Comparison of ENCODE assay signal across 8 cellular contexts in the genomic region with DNA sequence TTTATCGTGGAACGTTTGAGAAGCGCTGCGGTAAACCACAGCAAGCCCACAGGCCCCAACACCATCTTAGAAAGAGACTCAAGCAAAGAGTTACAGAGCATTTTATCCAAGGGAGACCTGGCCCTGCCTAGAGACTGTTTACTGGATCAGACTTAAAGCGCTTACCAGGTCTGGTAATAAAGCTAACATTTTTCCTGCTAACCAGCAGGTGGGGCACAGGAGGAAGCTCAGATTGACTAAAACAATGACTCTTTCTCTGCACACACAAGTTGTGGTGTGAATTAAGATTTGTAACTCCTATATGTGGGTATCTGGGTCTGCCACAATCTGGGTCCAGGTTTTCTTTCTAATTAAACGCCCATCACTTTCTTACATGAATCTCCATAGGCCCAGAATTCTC.
DNase-seq lines count a peak whose midpoint lies in the region; ATAC-seq and TF ChIP-seq lines count a peak whose summit lies in the region.

No MANE protein-coding gene starts in this region.

- H3K9ac ChIP-seq in parathyroid adenoma, result no peak overlapping the region

- H3K9me3 ChIP-seq in parathyroid adenoma (ENCODE audit: control insufficient read depth, low read length), result no peaks in the 10 kb centered on the region

- no peak overlapping the region for H3K27ac ChIP-seq in brain microvascular endothelial cell
- H3K27ac ChIP-seq in parathyroid adenoma, result no peak overlapping the region

- no peaks in the 10 kb centered on the region for H3K79me2 ChIP-seq in parathyroid adenoma

- no peaks in the 10 kb centered on the region for H3K4me1 ChIP-seq in parathyroid adenoma

- H3K36me3 ChIP-seq in brain microvascular endothelial cell (replicated peaks), result no peaks in the 10 kb centered on the region
- H3K36me3 ChIP-seq in parathyroid adenoma (ENCODE audit: control insufficient read depth, insufficient read depth, low read length), result no peaks in the 10 kb centered on the region

- in situ Hi-C loops in brain microvascular endothelial cell (cut with HindIII; ENCODE audit: low pct_ligation_motif_present, low sequenced_read_pairs), result no loop called here

- no peak overlapping the region for H3K4me3 ChIP-seq in brain microvascular endothelial cell (ENCODE audit: low read depth, low read length)
- H3K4me3 ChIP-seq in parathyroid adenoma (ENCODE audit: low read depth, low read length), result no peak overlapping the region

- TF ChIP-seq CTCF in brain microvascular endothelial cell (IDR thresholded peaks at IDR 0.05; ENCODE audit: low read depth, low read length, missing control alignments) (peak; percentile 72), parathyroid adenoma (IDR thresholded peaks at IDR 0.05) (peak; percentile 27)

- no peak for ATAC-seq in HG02623 (IDR thresholded peaks at IDR 0.05; ENCODE audit: unreplicated experiment)
- no peak for ATAC-seq in GM21576 (IDR thresholded peaks at IDR 0.05; ENCODE audit: unreplicated experiment)

- DNase-seq in NCI-H1436 (lab: John Stamatoyannopoulos, UW) (peak; percentile 2), NCI-H1436 treated with DMSO at 0.1 percent for 48 hours (lab: John Stamatoyannopoulos, UW) (no peak), NCI-H146 treated with DMSO at 0.1 percent for 48 hours (lab: John Stamatoyannopoulos, UW; ENCODE audit: unreplicated experiment) (peak; percentile 29), brain microvascular endothelial cell (peak; percentile 8)
- no peak for DNase-seq in stimulated activated CD8-positive, alpha-beta memory T cell treated with anti-CD3 and anti-CD28 coated beads, Interleukin-4, amount 100 ng/mL, for 48 hours

- H3K4me2 ChIP-seq in parathyroid adenoma (ENCODE audit: low read length), result no peak overlapping the region

- peaks cover 32% of the 10 kb centered on the region for H3K27me3 ChIP-seq in brain microvascular endothelial cell (replicated peaks)
- H3K27me3 ChIP-seq in parathyroid adenoma (ENCODE audit: control insufficient read depth, insufficient read depth, low read length), result no peaks in the 10 kb centered on the region

- no peak overlapping the region for H2AFZ ChIP-seq in parathyroid adenoma

Comparison
In these comparisons a context has a peak if more than half of its experiments do, and no peak if none do; other contexts are left out.
1. DNase-seq: peak in NCI-H1436 (single experiment), NCI-H146 treated with DMSO at 0.1 percent for 48 hours (single experiment) and brain microvascular endothelial cell (single experiment); none in NCI-H1436 treated with DMSO at 0.1 percent for 48 hours (single experiment) and stimulated activated CD8-positive, alpha-beta memory T cell treated with anti-CD3 and anti-CD28 coated beads, Interleukin-4, amount 100 ng/mL, for 48 hours (single experiment).